ENCODE assay signal across 1 cellular context in the genomic region with DNA sequence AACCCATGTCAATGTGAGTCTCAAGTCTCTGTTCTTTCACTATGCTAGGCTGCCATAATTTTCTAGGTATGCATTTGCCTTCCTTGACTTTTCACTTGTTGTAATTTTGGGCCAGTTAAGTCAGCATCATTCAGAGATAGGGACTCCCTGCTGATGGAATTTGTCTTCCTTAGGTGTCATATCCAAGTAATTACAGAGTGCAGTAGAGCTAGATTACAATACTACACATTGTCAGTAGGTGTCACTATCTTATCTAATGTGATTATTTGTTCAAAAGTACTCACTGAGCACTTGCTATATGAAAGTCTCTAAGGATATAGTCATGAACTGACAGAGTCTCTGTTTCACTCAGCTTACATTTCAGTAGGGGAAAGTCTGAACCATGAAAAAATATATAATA.
TF ChIP-seq lines count a peak whose summit lies in the region.

No MANE protein-coding gene starts in this region.

TF ChIP-seq in HepG2, 621 proteins besides CTCF, POLR2A, EP300 and RAD21 (continued from another document):
- TF ChIP-seq, protein P1, sequence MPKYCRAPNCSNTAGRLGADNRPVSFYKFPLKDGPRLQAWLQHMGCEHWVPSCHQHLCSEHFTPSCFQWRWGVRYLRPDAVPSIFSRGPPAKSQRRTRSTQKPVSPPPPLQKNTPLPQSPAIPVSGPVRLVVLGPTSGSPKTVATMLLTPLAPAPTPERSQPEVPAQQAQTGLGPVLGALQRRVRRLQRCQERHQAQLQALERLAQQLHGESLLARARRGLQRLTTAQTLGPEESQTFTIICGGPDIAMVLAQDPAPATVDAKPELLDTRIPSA (CRISPR knock-in tag; IDR thresholded peaks at IDR 0.05; ENCODE audit: borderline replicate concordance): no peak
- TF ChIP-seq, protein P2, sequence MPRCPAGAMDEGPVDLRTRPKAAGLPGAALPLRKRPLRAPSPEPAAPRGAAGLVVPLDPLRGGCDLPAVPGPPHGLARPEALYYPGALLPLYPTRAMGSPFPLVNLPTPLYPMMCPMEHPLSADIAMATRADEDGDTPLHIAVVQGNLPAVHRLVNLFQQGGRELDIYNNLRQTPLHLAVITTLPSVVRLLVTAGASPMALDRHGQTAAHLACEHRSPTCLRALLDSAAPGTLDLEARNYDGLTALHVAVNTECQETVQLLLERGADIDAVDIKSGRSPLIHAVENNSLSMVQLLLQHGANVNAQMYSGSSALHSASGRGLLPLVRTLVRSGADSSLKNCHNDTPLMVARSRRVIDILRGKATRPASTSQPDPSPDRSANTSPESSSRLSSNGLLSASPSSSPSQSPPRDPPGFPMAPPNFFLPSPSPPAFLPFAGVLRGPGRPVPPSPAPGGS (CRISPR knock-in tag; IDR thresholded peaks at IDR 0.05): no peak
- TF ChIP-seq ZNF792 (CRISPR knock-in tag; IDR thresholded peaks at IDR 0.05) (no peak), ZNF354B (CRISPR knock-in tag; IDR thresholded peaks at IDR 0.05) (no peak), ZNF263 (CRISPR knock-in tag; IDR thresholded peaks at IDR 0.05) (no peak), ZNF484 (CRISPR knock-in tag; IDR thresholded peaks at IDR 0.05; ENCODE audit: borderline replicate concordance, low read depth) (no peak), NAIF1 (CRISPR knock-in tag; IDR thresholded peaks at IDR 0.05; ENCODE audit: borderline replicate concordance) (no peak), ZFP90 (CRISPR knock-in tag; IDR thresholded peaks at IDR 0.05; ENCODE audit: borderline replicate concordance) (no peak), ZNF790 (CRISPR knock-in tag; IDR thresholded peaks at IDR 0.05; ENCODE audit: borderline replicate concordance) (no peak), ZSCAN12 (CRISPR knock-in tag; IDR thresholded peaks at IDR 0.05) (no peak)
- TF ChIP-seq, protein P3, sequence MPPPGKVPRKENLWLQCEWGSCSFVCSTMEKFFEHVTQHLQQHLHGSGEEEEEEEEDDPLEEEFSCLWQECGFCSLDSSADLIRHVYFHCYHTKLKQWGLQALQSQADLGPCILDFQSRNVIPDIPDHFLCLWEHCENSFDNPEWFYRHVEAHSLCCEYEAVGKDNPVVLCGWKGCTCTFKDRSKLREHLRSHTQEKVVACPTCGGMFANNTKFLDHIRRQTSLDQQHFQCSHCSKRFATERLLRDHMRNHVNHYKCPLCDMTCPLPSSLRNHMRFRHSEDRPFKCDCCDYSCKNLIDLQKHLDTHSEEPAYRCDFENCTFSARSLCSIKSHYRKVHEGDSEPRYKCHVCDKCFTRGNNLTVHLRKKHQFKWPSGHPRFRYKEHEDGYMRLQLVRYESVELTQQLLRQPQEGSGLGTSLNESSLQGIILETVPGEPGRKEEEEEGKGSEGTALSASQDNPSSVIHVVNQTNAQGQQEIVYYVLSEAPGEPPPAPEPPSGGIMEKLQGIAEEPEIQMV (CRISPR knock-in tag; IDR thresholded peaks at IDR 0.05; ENCODE audit: low read depth): no peak
- TF ChIP-seq, protein P4, sequence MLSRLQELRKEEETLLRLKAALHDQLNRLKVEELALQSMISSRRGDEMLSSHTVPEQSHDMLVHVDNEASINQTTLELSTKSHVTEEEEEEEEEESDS (CRISPR knock-in tag; IDR thresholded peaks at IDR 0.05; ENCODE audit: borderline replicate concordance): no peak
